In genomic region chr17:65554568-65555223, GRCh38 we compare ENCODE assay signal across 12 cellular contexts. TPM values are rescaled to one million over a fixed set of nuclear protein-coding genes. Genes with fewer than 3 reads are reported as not detected.
DNase-seq lines count a peak whose midpoint lies in the region; ATAC-seq and TF ChIP-seq lines count a peak whose summit lies in the region.
"Had no signal": no experiment of that assay in that cellular context is flagged by ENCODE, and none has a peak within 500 bp of the region (broad histone marks: within the 10 kb centered on the region; RNA-seq: fewer than 3 reads in every experiment).

No MANE protein-coding gene starts in this region.

- peak in 1 of 2 experiments; percentile 22 for TF ChIP-seq CTCF in brain (conservative IDR thresholded peaks at IDR 0.05)
- TF ChIP-seq CTCF in type B pancreatic cell (conservative IDR thresholded peaks at IDR 0.05) = peak; percentile 32

- H3K4me3 Mint-ChIP-seq in brain (no peak overlapping the region), type B pancreatic cell (no peak overlapping the region)
- H3K4me3 Mint-ChIP-seq: central memory CD8-positive, alpha-beta T cell had no signal

- no peaks in the 10 kb centered on the region for H3K4me1 Mint-ChIP-seq in brain
- peaks cover 33% of the 10 kb centered on the region for H3K4me1 Mint-ChIP-seq in type B pancreatic cell (ENCODE audit: unreplicated experiment)

- H3K36me3 Mint-ChIP-seq in brain (peaks cover 39% of the 10 kb centered on the region), type B pancreatic cell (peaks cover 36% of the 10 kb centered on the region)

- peaks cover 7% of the 10 kb centered on the region for H3K27me3 Mint-ChIP-seq in brain
- no peaks in the 10 kb centered on the region for H3K27me3 Mint-ChIP-seq in type B pancreatic cell
- H3K27me3 Mint-ChIP-seq: central memory CD8-positive, alpha-beta T cell had no signal

- DNase-seq in NCI-H1105 treated with DMSO at 0.1 percent for 48 hours (lab: John Stamatoyannopoulos, UW) (peak; percentile 18), NCI-H1105 (lab: John Stamatoyannopoulos, UW) (no peak), left colon (peak; percentile 39 to 59), type B pancreatic cell (ENCODE audit: extremely low spot score, unreplicated experiment) (no peak), activated gamma-delta T cell treated with Interleukin-2 at 50 U/mL for 16 hours (no peak)
- no peak for DNase-seq in effector CD4-positive, alpha-beta T cell
- no peak for DNase-seq in activated effector memory CD4-positive, alpha-beta T cell treated with Interleukin-2 at 50 U/mL for 16 hours
- DNase-seq: activated CD4-positive, alpha-beta T cell treated with anti-CD3 and anti-CD28 coated beads, Interleukin-2, amount 50 U/mL, for 1 hour; MM.1S; RPMI8226 had no signal

- H3K27ac Mint-ChIP-seq in brain (peak overlapping the region in 3 of 5 experiments; percentile 54 to 79 (median 68)), type B pancreatic cell (no peak overlapping the region)

- ATAC-seq in left colon = peak; percentile 18

- intact Hi-C loops in left colon (cut with DNase I, micrococcal nuclease) = loop anchor here in 1 of 2 donors (10.0 kb wide), 1 partner anchor 260 kb away; no protein-coding TSS in a partner anchor

- H3K9me3 Mint-ChIP-seq in brain (peaks cover 0 to 3% (median 0%) of the 10 kb centered on the region in 5 experiments), type B pancreatic cell (no peaks in the 10 kb centered on the region)
- H3K9me3 Mint-ChIP-seq: central memory CD8-positive, alpha-beta T cell had no signal

RNA-seq across cellular contexts. Expression of gene AXIN2, which starts 6.8 kb away (rescaled TPM):
- 5.6 TPM for polyA plus RNA-seq in brain (ENCODE audit: insufficient read depth, low read depth, low replicate concordance)
- total RNA-seq in left colon = 10 to 100 TPM; 27.0 to 46.5 TPM
- total RNA-seq in type B pancreatic cell (ENCODE audit: low replicate concordance) = 29.2 and 115 TPM in 2 replicates

Comparison
In these comparisons a context has a peak if more than half of its experiments do, and no peak if none do; other contexts are left out.
1. DNase-seq: peak in NCI-H1105 treated with DMSO at 0.1 percent for 48 hours (single experiment) and left colon (2 of 2); none in NCI-H1105 (single experiment), type B pancreatic cell (single experiment), effector CD4-positive, alpha-beta T cell (single experiment), activated effector memory CD4-positive, alpha-beta T cell treated with Interleukin-2 at 50 U/mL for 16 hours (single experiment) and activated gamma-delta T cell treated with Interleukin-2 at 50 U/mL for 16 hours (single experiment).